ENCODE assay signal across 22 cellular contexts in genomic region chr1:31793086-31793485, GRCh38. TPM values are rescaled to one million over a fixed set of nuclear protein-coding genes. Genes with fewer than 3 reads are reported as not detected.
DNase-seq lines count a peak whose midpoint lies in the region; ATAC-seq and TF ChIP-seq lines count a peak whose summit lies in the region.
"Had no signal": no experiment of that assay in that cellular context is flagged by ENCODE, and none has a peak within 500 bp of the region (broad histone marks: within the 10 kb centered on the region; RNA-seq: fewer than 3 reads in every experiment).

No MANE protein-coding gene starts in this region.

- intact Hi-C loops in spleen (cut with DNase I; ENCODE audit: low total_unique reads), result loop anchor here (10.0 kb wide), 1 partner anchor 218 kb away; the partner anchor contains the start of gene TINAGL1

- H3K9me2 ChIP-seq in SK-N-SH, result no peaks in the 10 kb centered on the region

- H2AFZ ChIP-seq in SK-N-SH (ENCODE audit: low read depth), result no peak overlapping the region

- peaks cover 3% of the 10 kb centered on the region for H3F3A ChIP-seq in SK-N-SH (replicated peaks; ENCODE audit: insufficient read depth)

- H3K79me2 ChIP-seq in SK-N-SH (ENCODE audit: insufficient read depth), result peaks cover 15% of the 10 kb centered on the region

- H3K4me3 ChIP-seq in spleen (no peak overlapping the region), SK-N-SH (ENCODE audit: low read depth in 2 of 2, low read length in 1 of 2) (no peak overlapping the region)
- H3K4me3 ChIP-seq: cardiac muscle cell, SJSA1, skin epidermis had no signal

- TF ChIP-seq CTCF in glutamatergic neuron (IDR thresholded peaks at IDR 0.05; ENCODE audit: partially characterized antibody, unreplicated experiment) (no peak), spleen (IDR thresholded peaks at IDR 0.05 in 8 of 11, conservative IDR thresholded peaks at IDR 0.05 in 3 of 11) (no peak), SK-N-SH (IDR thresholded peaks at IDR 0.05) (no peak)

- H3K27ac ChIP-seq in spleen (no peak overlapping the region), SK-N-SH (ENCODE audit: low read depth in 2 of 2, low read length in 1 of 2) (no peak overlapping the region)
- H3K27ac ChIP-seq: cardiac muscle cell, SJSA1, skin epidermis had no signal

- CTCF ChIA-PET in SK-N-SH (lab: Yijun Ruan, JAX), result interaction anchor here (1.2 to 21.1 kb wide), 5 partner anchors 18 to 145 kb away, joined by 3 to 707 read pairs (median 4); partner anchors contain the start of genes ADGRB2 and PTP4A2

- ATAC-seq in activated T-cell treated with anti-CD3 and anti-CD28 coated beads, Interleukin-2, amount 50 U/mL, for 72 hours (replicated peaks in 1 of 2), result no peak

- TF ChIP-seq RAD21 in SK-N-SH (IDR thresholded peaks at IDR 0.05; ENCODE audit: low read length), result no peak

- no peak overlapping the region for H3K4me3 Mint-ChIP-seq in activated T-cell treated with anti-CD3 and anti-CD28 coated beads, Interleukin-2, amount 50 U/mL, for 24 hours
- H3K4me3 Mint-ChIP-seq in activated T-cell treated with anti-CD3 and anti-CD28 coated beads, Interleukin-2, amount 50 U/mL, for 72 hours, result no peak overlapping the region
- no peak overlapping the region for H3K4me3 Mint-ChIP-seq in glutamatergic neuron (ENCODE audit: unreplicated experiment)
- H3K4me3 Mint-ChIP-seq: T-helper 1 cell treated with Interleukin-12 subunit alpha and Interleukin-12 subunit beta and Interleukin-4 antibody, amounts not matched to agents 30 μg/mL and 1 μg/mL, for 36 hours had no signal

- H3K4me1 ChIP-seq in spleen (peaks cover 0 to 17% (median 12%) of the 10 kb centered on the region in 6 donors), SK-N-SH (ENCODE audit: control insufficient read depth in 1 of 2, insufficient read depth in 2 of 2, low read depth in 1 of 2, low read length in 1 of 2) (peaks cover 22 to 24% of the 10 kb centered on the region in 2 experiments; a peak in 3 of 4 replicates)

- H3K9ac ChIP-seq in SK-N-SH, result no peak overlapping the region

- no peaks in the 10 kb centered on the region for H4K20me1 ChIP-seq in SK-N-SH (ENCODE audit: insufficient read depth)

- H3K4me1 Mint-ChIP-seq in activated T-cell treated with anti-CD3 and anti-CD28 coated beads, Interleukin-2, amount 50 U/mL, for 24 hours (ENCODE audit: low read depth), result peaks cover 6% of the 10 kb centered on the region
- peaks cover 2% of the 10 kb centered on the region for H3K4me1 Mint-ChIP-seq in activated T-cell treated with anti-CD3 and anti-CD28 coated beads, Interleukin-2, amount 50 U/mL, for 72 hours (ENCODE audit: low read depth)
- H3K4me1 Mint-ChIP-seq in glutamatergic neuron (ENCODE audit: low read depth, unreplicated experiment), result peaks cover 2% of the 10 kb centered on the region

- H3K27me3 ChIP-seq in spleen (replicated peaks in 1 of 7) (peaks cover 0 to 12% (median 0%) of the 10 kb centered on the region in 7 donors), SK-N-SH (ENCODE audit: insufficient read depth) (no peaks in the 10 kb centered on the region)
- H3K27me3 ChIP-seq: cardiac muscle cell, SJSA1 had no signal

- H3K36me3 ChIP-seq in spleen, result no peaks in the 10 kb centered on the region
- H3K36me3 ChIP-seq in SK-N-SH (replicated peaks in 1 of 2; ENCODE audit: control insufficient read depth in 1 of 2, insufficient read depth in 2 of 2, low read length in 1 of 2), result no peaks in the 10 kb centered on the region
- H3K36me3 ChIP-seq: cardiac muscle cell had no signal

- WGBS in spleen, 5 donors, result 85 to 98% (median 94%) methylated on average over 4 to 6 of the region's 6 CpGs
- WGBS in SK-N-SH (ENCODE audit: low lambda C conversion rate), result 95% methylated on average over 4 of the region's 6 CpGs

- no peaks in the 10 kb centered on the region for H3K9me3 ChIP-seq in spleen
- no peaks in the 10 kb centered on the region for H3K9me3 ChIP-seq in SK-N-SH
- H3K9me3 ChIP-seq: SJSA1 had no signal

- no peak for TF ChIP-seq EP300 in SK-N-SH (IDR thresholded peaks at IDR 0.05; ENCODE audit: borderline replicate concordance in 1 of 2, low read depth in 1 of 2, low read length in 1 of 2)

- H3K36me3 Mint-ChIP-seq in activated T-cell treated with anti-CD3 and anti-CD28 coated beads, Interleukin-2, amount 50 U/mL, for 24 hours (ENCODE audit: low read depth), result no peaks in the 10 kb centered on the region
- no peaks in the 10 kb centered on the region for H3K36me3 Mint-ChIP-seq in activated T-cell treated with anti-CD3 and anti-CD28 coated beads, Interleukin-2, amount 50 U/mL, for 72 hours (ENCODE audit: insufficient read depth in 2 of 2)
- H3K36me3 Mint-ChIP-seq in glutamatergic neuron (ENCODE audit: unreplicated experiment), result no peaks in the 10 kb centered on the region

- POLR2A ChIA-PET in SK-N-SH (lab: Yijun Ruan, JAX), result no interaction called here

- DNase-seq in activated T-cell treated with anti-CD3 and anti-CD28 coated beads, Interleukin-2, amount 50 U/mL, for 24 hours, result peak; percentile 20
- DNase-seq in activated T-cell treated with anti-CD3 and anti-CD28 coated beads, Interleukin-2, amount 50 U/mL, for 72 hours, result no peak
- peak; percentile 2 for DNase-seq in D341Med (ENCODE audit: low spot score)
- DNase-seq in glutamatergic neuron, result peak; percentile 4
- DNase-seq in spleen, result peak; percentile 67
- DNase-seq in A172 (ENCODE audit: low spot score), result no peak
- no peak for DNase-seq in SK-N-SH
- no peak for DNase-seq in LoVo (ENCODE audit: low spot score)
- DNase-seq: activated CD4-positive, alpha-beta T cell treated with anti-CD3 and anti-CD28 coated beads, Interleukin-2, amount 50 U/mL, for 48 hours; activated naive CD4-positive, alpha-beta T cell treated with Interleukin-2 at 50 U/mL for 16 hours; anterior cingulate cortex; dermis blood vessel endothelial cell; HCEC 1CT; Karpas-422; NCI-H1694 treated with DMSO at 0.1 percent for 48 hours; NCI-H526; stimulated activated CD4-positive, alpha-beta T cell treated with anti-CD3 and anti-CD28 coated beads, Interleukin-2, amount 100 ng/mL, for 24 hours; substantia nigra had no signal

- H3K4me2 ChIP-seq in SK-N-SH, result no peak overlapping the region

- no peak overlapping the region for H3K27ac Mint-ChIP-seq in activated T-cell treated with anti-CD3 and anti-CD28 coated beads, Interleukin-2, amount 50 U/mL, for 24 hours
- no peak overlapping the region for H3K27ac Mint-ChIP-seq in activated T-cell treated with anti-CD3 and anti-CD28 coated beads, Interleukin-2, amount 50 U/mL, for 72 hours
- no peak overlapping the region for H3K27ac Mint-ChIP-seq in glutamatergic neuron (ENCODE audit: unreplicated experiment)
- H3K27ac Mint-ChIP-seq: T-helper 1 cell treated with Interleukin-12 subunit alpha and Interleukin-12 subunit beta and Interleukin-4 antibody, amounts not matched to agents 30 μg/mL and 1 μg/mL, for 36 hours had no signal

- H3K27me3 Mint-ChIP-seq in activated T-cell treated with anti-CD3 and anti-CD28 coated beads, Interleukin-2, amount 50 U/mL, for 24 hours, result no peaks in the 10 kb centered on the region
- no peaks in the 10 kb centered on the region for H3K27me3 Mint-ChIP-seq in activated T-cell treated with anti-CD3 and anti-CD28 coated beads, Interleukin-2, amount 50 U/mL, for 72 hours (ENCODE audit: low read depth)
- H3K27me3 Mint-ChIP-seq in glutamatergic neuron (ENCODE audit: unreplicated experiment), result peaks cover 11% of the 10 kb centered on the region

- TF ChIP-seq POLR2A in spleen (IDR thresholded peaks at IDR 0.05), result no peak

- H3K9me3 Mint-ChIP-seq in activated T-cell treated with anti-CD3 and anti-CD28 coated beads, Interleukin-2, amount 50 U/mL, for 24 hours, result no peaks in the 10 kb centered on the region
- no peaks in the 10 kb centered on the region for H3K9me3 Mint-ChIP-seq in activated T-cell treated with anti-CD3 and anti-CD28 coated beads, Interleukin-2, amount 50 U/mL, for 72 hours
- peaks cover 4% of the 10 kb centered on the region for H3K9me3 Mint-ChIP-seq in glutamatergic neuron (ENCODE audit: unreplicated experiment)
- H3K9me3 Mint-ChIP-seq: T-helper 1 cell treated with Interleukin-12 subunit alpha and Interleukin-12 subunit beta and Interleukin-4 antibody, amounts not matched to agents 30 μg/mL and 1 μg/mL, for 36 hours had no signal

TF ChIP-seq in SK-N-SH, 30 proteins besides CTCF, POLR2A, EP300 and RAD21:
- no peak for TF ChIP-seq NRF1 (IDR thresholded peaks at IDR 0.05; ENCODE audit: low read depth, low read length)
- TF ChIP-seq FOSL2 (IDR thresholded peaks at IDR 0.05; ENCODE audit: borderline replicate concordance, low read depth), result no peak
- no peak for TF ChIP-seq MEF2A (IDR thresholded peaks at IDR 0.05; ENCODE audit: borderline replicate concordance, low read depth)
TF ChIP-seq in SK-N-SH: peak in this region for 0.

RNA-seq across cellular contexts. Expression of gene SPOCD1, which starts 22.7 kb away (rescaled TPM):
- total RNA-seq in activated T-cell treated with anti-CD3 and anti-CD28 coated beads, Interleukin-2, amount 50 U/mL, for 72 hours, result 1 to 10 TPM in 1 of 2 donors, under 1 TPM in 1; 0.74 to 1.0 TPM
- 0.74 TPM for total RNA-seq in glutamatergic neuron (ENCODE audit: unreplicated experiment)
- total RNA-seq in spleen, result 1 to 10 TPM; 1.2 to 5.0 (median 4.1) TPM
- polyA plus RNA-seq in spleen, result 1 to 10 TPM in 2 of 3 donors, under 1 TPM in 1; 0.74 to 2.0 (median 1.4) TPM
- total RNA-seq in A172 (2014; rRNA removed; shearing (Covaris generic)), result 5.7 and 6.9 TPM in 2 replicates
- polyA plus RNA-seq in SK-N-SH (2012; rRNA removed), result 10.7 and 12.5 TPM in 2 replicates
- polyA plus RNA-seq in SK-N-SH (2012; cell fraction: cytosol; rRNA removed), result 3.8 and 5.7 TPM in 2 replicates
- 42.6 and 46.9 TPM in 2 replicates for polyA plus RNA-seq in SK-N-SH (2012; cell fraction: nucleus; rRNA removed)

RNA-seq across cellular contexts. Expression of gene ADGRB2, which starts 28.9 kb away (rescaled TPM):
- 1 to 10 TPM; 1.0 to 2.3 TPM for total RNA-seq in activated T-cell treated with anti-CD3 and anti-CD28 coated beads, Interleukin-2, amount 50 U/mL, for 72 hours
- total RNA-seq in glutamatergic neuron (ENCODE audit: unreplicated experiment), result 15.8 TPM
- 1 to 10 TPM in 5 of 7 donors, under 1 TPM in 2; 0.82 to 5.1 (median 2.7) TPM for total RNA-seq in spleen
- polyA plus RNA-seq in spleen, result 1 to 10 TPM in 1 of 3 donors, under 1 TPM in 2; 0.52 to 1.4 (median 0.57) TPM
- 11.3 and 20.9 TPM in 2 replicates for total RNA-seq in A172 (2014; rRNA removed; shearing (Covaris generic))
- polyA plus RNA-seq in SK-N-SH (2012; rRNA removed), result 10.6 and 13.0 TPM in 2 replicates
- polyA plus RNA-seq in SK-N-SH (2012; cell fraction: cytosol; rRNA removed), result 4.3 and 8.4 TPM in 2 replicates
- 41.8 and 66.9 TPM in 2 replicates for polyA plus RNA-seq in SK-N-SH (2012; cell fraction: nucleus; rRNA removed)

Comparison
In these comparisons a context has a peak if more than half of its experiments do, and no peak if none do; other contexts are left out.
1. DNase-seq: peak in activated T-cell treated with anti-CD3 and anti-CD28 coated beads, Interleukin-2, amount 50 U/mL, for 24 hours (single experiment), D341Med (single experiment), glutamatergic neuron (single experiment) and spleen (single experiment); none in activated T-cell treated with anti-CD3 and anti-CD28 coated beads, Interleukin-2, amount 50 U/mL, for 72 hours (0 of 2), A172 (single experiment), SK-N-SH (single experiment) and LoVo (single experiment).